ENCODE assay signal across 12 cellular contexts in genomic region chrX:129981752-129982299, GRCh38. TPM values are rescaled to one million over a fixed set of nuclear protein-coding genes. Genes with fewer than 3 reads are reported as not detected.
DNase-seq lines count a peak whose midpoint lies in the region; ATAC-seq and TF ChIP-seq lines count a peak whose summit lies in the region.
"Had no signal": no experiment of that assay in that cellular context is flagged by ENCODE, and none has a peak within 500 bp of the region (broad histone marks: within the 10 kb centered on the region; RNA-seq: fewer than 3 reads in every experiment).

No MANE protein-coding gene starts in this region.

- H3K27ac Mint-ChIP-seq in CD8-positive, alpha-beta memory T cell: peak overlapping the region in 3 of 8 donors; percentile 29 to 75 (median 63)
- H3K27ac Mint-ChIP-seq: type B pancreatic cell had no signal

- peaks cover 0 to 2% (median 0%) of the 10 kb centered on the region in 3 donors for H3K36me3 Mint-ChIP-seq in CD8-positive, alpha-beta memory T cell
- H3K36me3 Mint-ChIP-seq: IgD-negative memory B cell, type B pancreatic cell had no signal

- peak overlapping the region; percentile 41 for H3K4me3 ChIP-seq in CD8-positive, alpha-beta memory T cell (ENCODE audit: low read length)
- H3K4me3 ChIP-seq in cardiac fibroblast (replicated peaks in 1 of 2; ENCODE audit: low read depth in 2 of 2, low read length in 2 of 2) (peak overlapping the region; percentile 54 to 55), neuron (ENCODE audit: low read length) (peak overlapping the region; percentile 53)
- H3K4me3 ChIP-seq: HAP-1, SJCRH30 had no signal

- peaks cover 17 to 34% (median 18%) of the 10 kb centered on the region in 3 donors for H3K4me1 Mint-ChIP-seq in CD8-positive, alpha-beta memory T cell

- ATAC-seq in HG03175 (IDR thresholded peaks at IDR 0.05; ENCODE audit: unreplicated experiment) (peak; percentile 2), GM18517 (IDR thresholded peaks at IDR 0.05; ENCODE audit: unreplicated experiment) (no peak), HG03520 (IDR thresholded peaks at IDR 0.05; ENCODE audit: unreplicated experiment) (no peak)

- no peaks in the 10 kb centered on the region for H3K4me1 ChIP-seq in CD8-positive, alpha-beta memory T cell (ENCODE audit: insufficient read depth, low read length)
- H3K4me1 ChIP-seq in neuron (ENCODE audit: insufficient read depth, low read length): peaks cover 10% of the 10 kb centered on the region
- H3K4me1 ChIP-seq: SJCRH30 had no signal

- H3K36me3 ChIP-seq in CD8-positive, alpha-beta memory T cell (ENCODE audit: insufficient read depth, low read length): no peaks in the 10 kb centered on the region
- no peaks in the 10 kb centered on the region for H3K36me3 ChIP-seq in neuron (ENCODE audit: insufficient read depth, low read length)
- H3K36me3 ChIP-seq: SJCRH30 had no signal

- H3K27me3 ChIP-seq in CD8-positive, alpha-beta memory T cell (ENCODE audit: insufficient read depth, low read length, poor library complexity, severe bottlenecking): no peaks in the 10 kb centered on the region
- H3K27me3 ChIP-seq in neuron (ENCODE audit: insufficient read depth, low read length): peaks cover 13% of the 10 kb centered on the region
- H3K27me3 ChIP-seq: SJCRH30 had no signal

- no peak overlapping the region for H3K27ac ChIP-seq in CD8-positive, alpha-beta memory T cell (ENCODE audit: low read depth, low read length)

- H2AFZ ChIP-seq in neuron (ENCODE audit: low read depth, low read length): no peak overlapping the region

- peaks cover 0 to 1% (median 0%) of the 10 kb centered on the region in 5 donors for H3K9me3 Mint-ChIP-seq in CD8-positive, alpha-beta memory T cell
- H3K9me3 Mint-ChIP-seq: IgD-negative memory B cell, type B pancreatic cell had no signal

- H3K27me3 Mint-ChIP-seq in CD8-positive, alpha-beta memory T cell: no peaks in the 10 kb centered on the region
- H3K27me3 Mint-ChIP-seq: IgD-negative memory B cell, type B pancreatic cell had no signal

- TF ChIP-seq CTCF in cardiac fibroblast (IDR thresholded peaks at IDR 0.05; ENCODE audit: low read depth, low read length): no peak

- DNase-seq in CD8-positive, alpha-beta memory T cell: no peak
- DNase-seq in cardiac fibroblast (ENCODE audit: low read depth in 2 of 2) (no peak), SW 1271 (lab: John Stamatoyannopoulos, UW) (no peak), NCI-H774 (lab: John Stamatoyannopoulos, UW) (no peak)

- CTCF ChIA-PET in CD8-positive, alpha-beta memory T cell (lab: Charles Lee): no interaction called here

- POLR2A ChIA-PET in CD8-positive, alpha-beta memory T cell (lab: Charles Lee): interaction anchor here (0.7 to 1.0 kb wide), 2 partner anchors 20 to 260 kb away, joined by 4 read pairs; no protein-coding TSS in a partner anchor

- H3K4me3 Mint-ChIP-seq in CD8-positive, alpha-beta memory T cell: no peak overlapping the region
- H3K4me3 Mint-ChIP-seq: type B pancreatic cell had no signal

- H3K9me3 ChIP-seq in CD8-positive, alpha-beta memory T cell (ENCODE audit: low read length): no peaks in the 10 kb centered on the region
- H3K9me3 ChIP-seq in neuron (ENCODE audit: low read length): no peaks in the 10 kb centered on the region
- H3K9me3 ChIP-seq: HAP-1, SJCRH30 had no signal

RNA-seq across cellular contexts. Expression of gene BCORL1, which starts 0.6 kb away (rescaled TPM):
- 10 to 100 TPM; 10.7 to 12.1 TPM for total RNA-seq in CD8-positive, alpha-beta memory T cell
- polyA plus RNA-seq in CD8-positive, alpha-beta memory T cell: 2.7 TPM
